ENCODE assay signal across 28 cellular contexts in genomic region chr3:59423707-59424106, GRCh38.
DNase-seq lines count a peak whose midpoint lies in the region; ATAC-seq, FAIRE-seq and TF ChIP-seq lines count a peak whose summit lies in the region.
"Had no signal": no experiment of that assay in that cellular context is flagged by ENCODE, and none has a peak within 500 bp of the region (broad histone marks: within the 10 kb centered on the region; RNA-seq: fewer than 3 reads in every experiment).

No MANE protein-coding gene starts in this region.

- no peaks in the 10 kb centered on the region; the same call in 2 of the 3 replicates for H3K9me3 ChIP-seq in GM12878 (replicated peaks; ENCODE audit: control insufficient read depth, insufficient read depth, low read length)
- H3K9me3 ChIP-seq in OCI-LY7 (ENCODE audit: low read length), result no peaks in the 10 kb centered on the region
- H3K9me3 ChIP-seq: left ventricle myocardium inferior, testis, uterus had no signal

- WGBS in GM12878 (ENCODE audit: insufficient coverage, insufficient replicate concordance, low lambda C conversion rate, missing lambda C conversion rate), result 58% methylated on average over 11 of the region's 11 CpGs

- H3K79me2 ChIP-seq in GM12878 (ENCODE audit: control insufficient read depth, insufficient read depth, low read length) (no peaks in the 10 kb centered on the region), OCI-LY7 (ENCODE audit: insufficient read depth, low read depth, low read length) (no peaks in the 10 kb centered on the region)

- no peak overlapping the region for H3K4me2 ChIP-seq in GM12878 (ENCODE audit: control insufficient read depth, insufficient read depth)
- H3K4me2 ChIP-seq in OCI-LY7 (ENCODE audit: low read length), result no peak overlapping the region

- H3K4me1 Mint-ChIP-seq in activated CD4-positive, alpha-beta T cell treated with anti-CD3 and anti-CD28 coated beads, Interleukin-2, amount 10 ng/mL, durations not matched to agents 7 days and 5 days, result peaks cover 63% of the 10 kb centered on the region
- H3K4me1 Mint-ChIP-seq in naive thymus-derived CD8-positive, alpha-beta T cell, result peaks cover 26 to 51% (median 48%) of the 10 kb centered on the region in 4 donors

- TF ChIP-seq POLR2A in GM12878 (IDR thresholded peaks at IDR 0.05; ENCODE audit: low read depth, low read length) (no peak), GM12891 (IDR thresholded peaks at IDR 0.05; ENCODE audit: low read depth, low read length) (no peak)

- no peaks in the 10 kb centered on the region for H3K27me3 Mint-ChIP-seq in activated CD4-positive, alpha-beta T cell treated with anti-CD3 and anti-CD28 coated beads, Interleukin-2, amount 10 ng/mL, durations not matched to agents 7 days and 5 days
- H3K27me3 Mint-ChIP-seq in naive thymus-derived CD8-positive, alpha-beta T cell, result no peaks in the 10 kb centered on the region

- no peaks in the 10 kb centered on the region for H3K9me2 ChIP-seq in OCI-LY7 (ENCODE audit: insufficient read depth, low read length)

- CTCF ChIA-PET in activated CD4-positive, alpha-beta T cell treated with anti-CD3 and anti-CD28 coated beads, Interleukin-2, amount 10 ng/mL, durations not matched to agents 7 days and 5 days (lab: Charles Lee), result interaction anchor here (0.7 to 2.5 kb wide), 4 partner anchors 13 to 25 kb away, joined by 3 to 14 read pairs (median 4); no protein-coding TSS in a partner anchor
- CTCF ChIA-PET in GM12878 (lab: Yijun Ruan, JAX), result interaction anchor here (2.3 to 2.9 kb wide), 3 partner anchors 17 to 109 kb away, joined by 7 to 24 read pairs (median 9); no protein-coding TSS in a partner anchor
- CTCF ChIA-PET in OCI-LY7 (lab: Charles Lee; ENCODE audit: unreplicated experiment), result no interaction called here

- no peak overlapping the region for H3K4me3 Mint-ChIP-seq in activated CD4-positive, alpha-beta T cell treated with anti-CD3 and anti-CD28 coated beads, Interleukin-2, amount 10 ng/mL, durations not matched to agents 7 days and 5 days
- peak overlapping the region in 2 of 10 donors; percentile 28 to 46 for H3K4me3 Mint-ChIP-seq in naive thymus-derived CD8-positive, alpha-beta T cell
- H3K4me3 Mint-ChIP-seq: natural killer cell; T-helper 1 cell treated with Interleukin-12 subunit alpha and Interleukin-12 subunit beta and Interleukin-4 antibody, amounts not matched to agents 30 μg/mL and 1 μg/mL, for 36 hours had no signal

- H3K9ac ChIP-seq in GM12878 (ENCODE audit: control insufficient read depth, insufficient read depth, low read length), result no peak overlapping the region

- H3K27ac ChIP-seq in GM12878 (ENCODE audit: control insufficient read depth, insufficient read depth) (no peak overlapping the region), OCI-LY7 (ENCODE audit: low read depth, low read length, poor library complexity, severe bottlenecking) (no peak overlapping the region)
- H3K27ac ChIP-seq: left ventricle myocardium inferior, RWPE1, SK-N-MC, testis had no signal

- H3K36me3 Mint-ChIP-seq in activated CD4-positive, alpha-beta T cell treated with anti-CD3 and anti-CD28 coated beads, Interleukin-2, amount 10 ng/mL, durations not matched to agents 7 days and 5 days (ENCODE audit: low read depth), result peaks cover 7% of the 10 kb centered on the region
- no peaks in the 10 kb centered on the region for H3K36me3 Mint-ChIP-seq in naive thymus-derived CD8-positive, alpha-beta T cell
- H3K36me3 Mint-ChIP-seq: natural killer cell had no signal

- ATAC-seq in GM12878, result no peak
- no peak for ATAC-seq in naive thymus-derived CD8-positive, alpha-beta T cell
- ATAC-seq: natural killer cell had no signal

- no TSS peak for BruUV-seq in GM12878 (replicated peaks; lab: Mats Ljungman, UMichigan)
- no TSS peak for BruUV-seq in OCI-LY7 (replicated peaks; lab: Mats Ljungman, UMichigan)

- peaks cover 8% of the 10 kb centered on the region for H3K9me3 Mint-ChIP-seq in activated CD4-positive, alpha-beta T cell treated with anti-CD3 and anti-CD28 coated beads, Interleukin-2, amount 10 ng/mL, durations not matched to agents 7 days and 5 days
- no peaks in the 10 kb centered on the region for H3K9me3 Mint-ChIP-seq in naive thymus-derived CD8-positive, alpha-beta T cell
- H3K9me3 Mint-ChIP-seq: activated T-helper 2 cell treated with anti-CD3 and anti-CD28 coated beads, Interferon-gamma antibody, Interleukin-2, Interleukin-4, amounts not matched to agents 10 μg/mL and 5 μg/mL and 100 μg/mL, durations not matched to agents 14 hours and 24 hours and 36 hours; natural killer cell; T-helper 1 cell treated with Interleukin-12 subunit alpha and Interleukin-12 subunit beta and Interleukin-4 antibody, amounts not matched to agents 30 μg/mL and 1 μg/mL, for 36 hours had no signal

- H3K36me3 ChIP-seq in GM12878 (ENCODE audit: control insufficient read depth in 2 of 2, insufficient read depth in 2 of 2, low read length in 1 of 2), result no peaks in the 10 kb centered on the region
- no peaks in the 10 kb centered on the region for H3K36me3 ChIP-seq in OCI-LY7 (ENCODE audit: insufficient read depth, low read length)
- H3K36me3 ChIP-seq: left ventricle myocardium inferior, uterus had no signal

- RAD21 ChIA-PET in GM12878 (lab: Charles Lee; ENCODE audit: unreplicated experiment), result interaction anchor here (1.0 kb wide), 1 partner anchor 13 kb away, joined by 3 read pairs; no protein-coding TSS in a partner anchor

- POLR2A ChIA-PET in activated CD4-positive, alpha-beta T cell treated with anti-CD3 and anti-CD28 coated beads, Interleukin-2, amount 10 ng/mL, durations not matched to agents 7 days and 5 days (lab: Charles Lee), result no interaction called here
- POLR2A ChIA-PET in GM12878 (lab: Charles Lee), result interaction anchor here (0.6 to 1.7 kb wide), 3 partner anchors 11 to 948 kb away, joined by 3 to 5 read pairs (median 4); no protein-coding TSS in a partner anchor
- POLR2A ChIA-PET in naive thymus-derived CD8-positive, alpha-beta T cell (lab: Charles Lee), result interaction anchor here (0.8 to 2.6 kb wide), 2 partner anchors 20 to 26 kb away, joined by 3 to 6 read pairs; no protein-coding TSS in a partner anchor
- POLR2A ChIA-PET in OCI-LY7 (lab: Charles Lee), result interaction anchor here (0.6 kb wide), 1 partner anchor 444 kb away, joined by 4 read pairs; no protein-coding TSS in a partner anchor

- H3K27me3 ChIP-seq in GM12878 (replicated peaks in 1 of 2; ENCODE audit: control insufficient read depth in 2 of 2, insufficient read depth in 2 of 2, low read length in 1 of 2), result no peaks in the 10 kb centered on the region
- H3K27me3 ChIP-seq: testis, uterus had no signal

- H3K4me3 ChIP-seq in GM12878 (no peak overlapping the region), OCI-LY7 (ENCODE audit: low read depth, low read length, poor library complexity, severe bottlenecking) (no peak overlapping the region)
- H3K4me3 ChIP-seq: left ventricle myocardium inferior, SK-N-MC, testis, uterus had no signal

- SMC1A ChIA-PET in GM12878 (lab: Charles Lee; ENCODE audit: uncharacterized antibody, unreplicated experiment), result interaction anchor here (0.8 to 2.4 kb wide), 12 partner anchors 9 to 433 kb away, joined by 3 to 12 read pairs (median 4); no protein-coding TSS in a partner anchor

- peak; percentile 18; the same call in 1 of the 2 replicates for TF ChIP-seq RAD21 in GM12878 (IDR thresholded peaks at IDR 0.05; ENCODE audit: insufficient read depth, low read depth, low read length)

- H4K20me1 ChIP-seq in GM12878 (ENCODE audit: control insufficient read depth, insufficient read depth) (no peaks in the 10 kb centered on the region), OCI-LY7 (ENCODE audit: insufficient read depth, low read length) (no peaks in the 10 kb centered on the region)

- peaks cover 24% of the 10 kb centered on the region for H3K4me1 ChIP-seq in GM12878 (ENCODE audit: control insufficient read depth, insufficient read depth, low read length)
- no peaks in the 10 kb centered on the region for H3K4me1 ChIP-seq in OCI-LY7 (ENCODE audit: insufficient read depth, low read length, poor library complexity, severe bottlenecking)
- H3K4me1 ChIP-seq: testis had no signal

- TF ChIP-seq EP300 in GM12878 (IDR thresholded peaks at IDR 0.05; ENCODE audit: borderline replicate concordance in 1 of 2, control insufficient read depth in 1 of 2, low read depth in 2 of 2, low read length in 2 of 2), result no peak

- no peak overlapping the region for H2AFZ ChIP-seq in GM12878 (ENCODE audit: control insufficient read depth, low read depth, low read length)
- no peak overlapping the region for H2AFZ ChIP-seq in OCI-LY7 (ENCODE audit: low read length)

- in situ Hi-C loops in G401 (cut with HindIII; ENCODE audit: low sequenced_read_pairs) (no loop called here), GM12878 (cut with MboI) (no loop called here)

- peak overlapping the region; percentile 86 for H3K27ac Mint-ChIP-seq in activated CD4-positive, alpha-beta T cell treated with anti-CD3 and anti-CD28 coated beads, Interleukin-2, amount 10 ng/mL, durations not matched to agents 7 days and 5 days
- H3K27ac Mint-ChIP-seq in naive thymus-derived CD8-positive, alpha-beta T cell, result peak overlapping the region in 6 of 10 donors; percentile 12 to 93 (median 76)

- no peak for DNase-seq in activated CD4-positive, alpha-beta T cell treated with anti-CD3 and anti-CD28 coated beads, Interleukin-2, amount 10 ng/mL, durations not matched to agents 7 days and 5 days
- DNase-seq in activated CD4-positive, alpha-beta T cell treated with anti-CD3 and anti-CD28 coated beads for 4 hours, result no peak
- peak; percentile 59 for DNase-seq in G401 (ENCODE audit: low spot score)
- DNase-seq in GM12878 (ENCODE audit: low read depth, low spot score), result no peak
- no peak for DNase-seq in naive thymus-derived CD8-positive, alpha-beta T cell
- DNase-seq in OCI-LY7 (ENCODE audit: low spot score), result no peak
- DNase-seq in NCI-H146 (lab: John Stamatoyannopoulos, UW), result no peak
- DNase-seq in GM12891 (ENCODE audit: insufficient read length, low spot score), result no peak
- DNase-seq: 8988T; activated CD4-positive, alpha-beta T cell treated with anti-CD3 and anti-CD28 coated beads for 1 hour; AML-193; DMS79; KBM-7; left ventricle myocardium inferior; midbrain; natural killer cell; NCI-H1417; NCI-H2081; NCI-H2227 treated with DMSO at 0.1 percent for 48 hours; occipital lobe; stimulated activated CD4-positive, alpha-beta T cell treated with anti-CD3 and anti-CD28 coated beads, Interleukin-15, amount 100 ng/mL, for 24 hours; testis; uterus had no signal

- intact Hi-C loops in GM12878 (cut with micrococcal nuclease; ENCODE audit: unreplicated experiment) (no loop called here), OCI-LY7 (cut with micrococcal nuclease; ENCODE audit: unreplicated experiment) (no loop called here)

- TF ChIP-seq CTCF in GM12878 (IDR thresholded peaks at IDR 0.05 in 2 of 3, conservative IDR thresholded peaks at IDR 0.05 in 1 of 3; ENCODE audit: control insufficient read depth in 2 of 3, extremely low read depth in 1 of 3, insufficient read depth in 1 of 3, low read depth in 3 of 3, low read length in 3 of 3) (no peak), OCI-LY7 (conservative IDR thresholded peaks at IDR 0.05; ENCODE audit: low read length) (no peak)

- no peak for FAIRE-seq in GM12878 (lab: Jason Lieb, UNC)
- FAIRE-seq in GM12891 (lab: Jason Lieb, UNC), result no peak
- FAIRE-seq: islet of Langerhans had no signal

TF ChIP-seq in GM12878, 131 proteins besides CTCF, POLR2A, EP300 and RAD21 (continues in another document):
- no peak for TF ChIP-seq ZNF217 (IDR thresholded peaks at IDR 0.05)

TF ChIP-seq in GM12891, 5 proteins besides CTCF, POLR2A, EP300 and RAD21 (continues in another document):
- TF ChIP-seq POU2F2 (IDR thresholded peaks at IDR 0.05; ENCODE audit: low read depth, low read length), result no peak
- no peak for TF ChIP-seq TAF1 (IDR thresholded peaks at IDR 0.05; ENCODE audit: low read depth, low read length)
